Comparison of ENCODE assay signal across 8 cellular contexts in the genomic region with DNA sequence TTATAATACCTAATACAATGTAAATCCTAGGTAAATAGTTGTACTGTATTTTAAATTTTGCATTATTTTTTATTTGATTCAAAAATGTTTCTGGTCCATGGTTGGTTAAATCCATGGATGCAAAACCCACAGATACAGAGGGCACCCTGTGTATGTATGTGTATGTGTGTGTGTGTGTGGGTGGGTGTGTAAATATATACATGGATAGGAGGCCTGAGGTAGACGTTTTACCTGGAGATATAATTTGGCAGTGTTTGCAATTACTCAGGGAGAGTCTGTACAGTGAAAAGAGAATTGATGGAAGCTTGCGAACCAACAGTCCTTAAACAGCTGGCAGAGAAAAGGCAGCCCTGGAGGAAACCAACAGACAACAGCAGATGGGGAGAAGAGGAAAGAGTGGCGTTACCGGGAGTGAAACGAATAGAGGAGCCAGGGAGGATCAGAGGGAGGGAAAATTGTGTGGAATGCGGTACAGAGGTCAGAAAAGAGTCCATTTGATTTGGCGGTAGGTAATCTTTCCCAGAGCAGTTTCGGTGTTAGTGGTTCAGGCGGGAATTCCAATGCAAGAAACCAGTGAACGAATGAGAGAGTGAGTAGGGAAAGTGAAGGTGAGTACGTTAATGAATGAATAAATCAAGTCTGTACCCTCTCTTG. TPM values are rescaled to one million over a fixed set of nuclear protein-coding genes. Genes with fewer than 3 reads are reported as not detected.
DNase-seq lines count a peak whose midpoint lies in the region; ATAC-seq and TF ChIP-seq lines count a peak whose summit lies in the region.

No MANE protein-coding gene starts in this region.

- H3K4me1 Mint-ChIP-seq in activated naive CD4-positive, alpha-beta T cell treated with anti-CD3 and anti-CD28 coated beads, Interleukin-2, amount 10 ng/mL, durations not matched to agents 7 days and 5 days: peaks cover 45% of the 10 kb centered on the region
- H3K4me1 Mint-ChIP-seq in mesothelial cell of epicardium: peaks cover 19% of the 10 kb centered on the region

- intact Hi-C loops in uterus (cut with DNase I; ENCODE audit: low total_unique reads): no loop called here

- H3K27ac ChIP-seq in OCI-LY3 (ENCODE audit: low read length) (peak overlapping the region; percentile 64), duodenal mucosa (ENCODE audit: low read depth, low read length) (peak overlapping the region; percentile 86), uterus (peak overlapping the region; percentile 86 to 89)

- CTCF ChIA-PET in activated naive CD4-positive, alpha-beta T cell treated with anti-CD3 and anti-CD28 coated beads, Interleukin-2, amount 10 ng/mL, durations not matched to agents 7 days and 5 days (lab: Charles Lee): interaction anchor here (1.2 to 3.6 kb wide), 2 partner anchors 13 to 55 kb away, joined by 3 to 19 read pairs; no protein-coding TSS in a partner anchor

- H4K20me1 ChIP-seq in OCI-LY3 (ENCODE audit: insufficient read depth, low read length): peaks cover 6% of the 10 kb centered on the region; the same call in 1 of the 2 replicates

- H3K79me2 ChIP-seq in OCI-LY3 (ENCODE audit: low read length): peaks cover 48% of the 10 kb centered on the region

- H3K27me3 Mint-ChIP-seq in activated naive CD4-positive, alpha-beta T cell treated with anti-CD3 and anti-CD28 coated beads, Interleukin-2, amount 10 ng/mL, durations not matched to agents 7 days and 5 days: peaks cover 19% of the 10 kb centered on the region
- H3K27me3 Mint-ChIP-seq in mesothelial cell of epicardium (ENCODE audit: low read depth): peaks cover 5% of the 10 kb centered on the region

- H3K4me3 ChIP-seq in OCI-LY3 (ENCODE audit: low read length): peak overlapping the region; percentile 96
- peak overlapping the region; percentile 72 to 80 for H3K4me3 ChIP-seq in duodenal mucosa (ENCODE audit: low read depth in 1 of 2, low read length in 2 of 2)
- H3K4me3 ChIP-seq in uterus: peak overlapping the region; percentile 74 to 80

- no peak for TF ChIP-seq POLR2A in uterus (IDR thresholded peaks at IDR 0.05)

- no peak for ATAC-seq in GM21381 (IDR thresholded peaks at IDR 0.05; ENCODE audit: unreplicated experiment)

- H3K4me3 Mint-ChIP-seq in activated naive CD4-positive, alpha-beta T cell treated with anti-CD3 and anti-CD28 coated beads, Interleukin-2, amount 10 ng/mL, durations not matched to agents 7 days and 5 days: peak overlapping the region; percentile 97
- H3K4me3 Mint-ChIP-seq in mesothelial cell of epicardium: peak overlapping the region; percentile 96

- H3K9me3 Mint-ChIP-seq in activated naive CD4-positive, alpha-beta T cell treated with anti-CD3 and anti-CD28 coated beads, Interleukin-2, amount 10 ng/mL, durations not matched to agents 7 days and 5 days: no peaks in the 10 kb centered on the region
- no peaks in the 10 kb centered on the region for H3K9me3 Mint-ChIP-seq in mesothelial cell of epicardium

- H3K36me3 ChIP-seq in OCI-LY3 (replicated peaks; ENCODE audit: low read depth, low read length) (no peaks in the 10 kb centered on the region), duodenal mucosa (ENCODE audit: control insufficient read depth in 1 of 2, insufficient read depth in 2 of 2, low read length in 2 of 2) (peaks cover 0 to 7% of the 10 kb centered on the region in 2 donors), uterus (no peaks in the 10 kb centered on the region)

- H3K4me2 ChIP-seq in OCI-LY3 (ENCODE audit: low read length): peak overlapping the region; percentile 89

- peak overlapping the region; percentile 90 for H3K9ac ChIP-seq in OCI-LY3 (ENCODE audit: low read length)
- peak overlapping the region; percentile 79 to 96 for H3K9ac ChIP-seq in duodenal mucosa (ENCODE audit: low read depth in 1 of 2, low read length in 2 of 2)

- TF ChIP-seq CTCF in OCI-LY3 (IDR thresholded peaks at IDR 0.05; ENCODE audit: low read depth, low read length) (no peak), mesothelial cell of epicardium (IDR thresholded peaks at IDR 0.05; ENCODE audit: unreplicated experiment) (no peak), uterus (IDR thresholded peaks at IDR 0.05) (peak in 1 of 4 experiments; percentile 6)

- H3K4me1 ChIP-seq in OCI-LY3 (ENCODE audit: low read length): peaks cover 11% of the 10 kb centered on the region; the same call in 1 of the 2 replicates
- H3K4me1 ChIP-seq in duodenal mucosa (ENCODE audit: control insufficient read depth in 1 of 2, insufficient read depth in 2 of 2, low read length in 2 of 2): peaks cover 39 to 42% of the 10 kb centered on the region in 2 donors
- H3K4me1 ChIP-seq in uterus: no peaks in the 10 kb centered on the region

- peak; percentile 22 for DNase-seq in activated naive CD4-positive, alpha-beta T cell treated with anti-CD3 and anti-CD28 coated beads, Interleukin-2, amount 10 ng/mL, durations not matched to agents 7 days and 5 days
- no peak for DNase-seq in activated naive CD4-positive, alpha-beta T cell treated with Interleukin-2 at 50 U/mL for 16 hours
- peak in 1 of 2 experiments; percentile 50 for DNase-seq in mesothelial cell of epicardium (ENCODE audit: low spot score in 2 of 2, unreplicated experiment in 2 of 2)
- no peak for DNase-seq in uterus
- DNase-seq in GM19240 (ENCODE audit: insufficient read length, low spot score): no peak

- peaks cover 22% of the 10 kb centered on the region for H3K36me3 Mint-ChIP-seq in activated naive CD4-positive, alpha-beta T cell treated with anti-CD3 and anti-CD28 coated beads, Interleukin-2, amount 10 ng/mL, durations not matched to agents 7 days and 5 days
- H3K36me3 Mint-ChIP-seq in mesothelial cell of epicardium: no peaks in the 10 kb centered on the region

- peak overlapping the region; percentile 100 for H3K27ac Mint-ChIP-seq in activated naive CD4-positive, alpha-beta T cell treated with anti-CD3 and anti-CD28 coated beads, Interleukin-2, amount 10 ng/mL, durations not matched to agents 7 days and 5 days
- peak overlapping the region; percentile 96 for H3K27ac Mint-ChIP-seq in mesothelial cell of epicardium

- H3K27me3 ChIP-seq in OCI-LY3 (ENCODE audit: low read depth, low read length): no peaks in the 10 kb centered on the region
- no peaks in the 10 kb centered on the region for H3K27me3 ChIP-seq in duodenal mucosa (ENCODE audit: control insufficient read depth in 1 of 2, insufficient read depth in 2 of 2, low read length in 2 of 2)
- H3K27me3 ChIP-seq in uterus: no peaks in the 10 kb centered on the region

- no peaks in the 10 kb centered on the region for H3K9me3 ChIP-seq in OCI-LY3 (ENCODE audit: insufficient read depth, low read length)
- no peaks in the 10 kb centered on the region for H3K9me3 ChIP-seq in duodenal mucosa (ENCODE audit: control insufficient read depth in 1 of 2, low read length in 2 of 2)
- H3K9me3 ChIP-seq in uterus: no peaks in the 10 kb centered on the region

- H2AFZ ChIP-seq in OCI-LY3 (ENCODE audit: low read depth, low read length): peak overlapping the region; percentile 96

RNA-seq across cellular contexts. Expression of gene NBL1, which starts 47.9 kb away (rescaled TPM):
- 20.0 to 22.9 TPM (median 20.3 TPM) in 3 replicates for total RNA-seq in mesothelial cell of epicardium
- 100 to 1,000 TPM in 1 of 4 donors, 10 to 100 TPM in 3; 54.1 to 222 (median 71.1) TPM for total RNA-seq in uterus
